In the genomic region with DNA sequence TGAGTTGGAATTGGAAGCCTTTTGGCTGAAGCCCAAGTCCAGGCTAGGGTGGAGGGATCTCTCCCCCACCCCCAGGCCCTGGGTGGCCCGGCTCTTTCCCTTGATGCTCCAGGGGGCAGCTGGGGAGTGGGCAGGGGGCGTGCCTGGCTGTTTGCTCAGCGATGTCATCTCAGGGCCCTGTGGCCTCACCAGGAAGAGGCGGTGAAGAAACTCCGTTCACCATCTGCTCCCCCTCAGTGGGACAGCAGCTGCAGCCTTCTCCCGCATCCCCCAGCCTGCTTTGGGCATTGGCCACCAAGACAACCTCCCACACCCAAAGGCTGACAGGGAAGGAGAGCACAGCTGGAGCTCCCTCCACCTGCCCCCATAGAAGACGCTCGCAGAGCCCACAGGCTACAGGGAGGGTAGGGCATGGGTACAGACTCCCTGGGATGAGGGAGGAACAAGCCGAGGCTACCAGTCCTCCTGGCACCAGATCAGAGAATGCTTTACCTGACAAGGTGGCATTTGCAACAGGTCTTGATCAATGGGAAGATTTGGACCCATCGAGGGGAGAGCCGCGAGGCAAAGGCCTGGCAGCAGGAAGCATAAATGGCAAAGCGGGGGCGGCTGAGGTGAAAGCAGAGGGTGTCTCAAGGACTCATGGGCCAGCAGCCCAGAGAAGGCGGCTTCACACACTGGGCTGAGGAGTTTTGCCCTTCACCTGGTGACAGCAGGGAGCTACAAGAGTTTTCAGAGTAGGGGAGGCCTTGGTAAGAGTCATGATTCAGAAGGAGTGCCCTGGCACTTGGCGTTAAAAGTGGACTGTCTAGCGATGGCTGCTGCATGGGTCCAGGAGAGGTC, we compare ENCODE assay signal across 1 cellular context.
TF ChIP-seq lines count a peak whose summit lies in the region.

No MANE protein-coding gene starts in this region.

TF ChIP-seq in H1, 55 proteins besides CTCF, POLR2A, EP300 and RAD21:
- TF ChIP-seq RNF2 (IDR thresholded peaks at IDR 0.05; ENCODE audit: borderline replicate concordance, low read depth, low read length, missing control alignments, poor library complexity, severe bottlenecking) (no peak), BACH1 (IDR thresholded peaks at IDR 0.05; ENCODE audit: low read length) (no peak), CBX5 (IDR thresholded peaks at IDR 0.05; ENCODE audit: low read depth, low read length) (no peak), JUND (IDR thresholded peaks at IDR 0.05; ENCODE audit: low read length) (no peak), SIRT6 (IDR thresholded peaks at IDR 0.05; ENCODE audit: low read length) (no peak), SIX5 (IDR thresholded peaks at IDR 0.05; ENCODE audit: low read depth, low read length) (no peak), RFX5 (IDR thresholded peaks at IDR 0.05; ENCODE audit: borderline replicate concordance, low read depth, low read length) (no peak), USF2 (IDR thresholded peaks at IDR 0.05; ENCODE audit: low read length) (no peak), KDM1A (IDR thresholded peaks at IDR 0.05; ENCODE audit: borderline replicate concordance, low read length) (no peak), TAF7 (optimal IDR thresholded peaks at IDR 0.05; ENCODE audit: borderline replicate concordance, low read depth, low read length) (no peak), KDM5A (IDR thresholded peaks at IDR 0.05; ENCODE audit: low read length) (no peak), POU5F1 (IDR thresholded peaks at IDR 0.05; ENCODE audit: low read depth, low read length) (no peak), CEBPB (IDR thresholded peaks at IDR 0.05; ENCODE audit: low read depth, low read length) (no peak), YY1 (IDR thresholded peaks at IDR 0.05; ENCODE audit: low read depth, low read length) (no peak), PHF8 (conservative IDR thresholded peaks at IDR 0.05; ENCODE audit: low read depth, low read length) (no peak), NANOG (IDR thresholded peaks at IDR 0.05; ENCODE audit: insufficient read depth, low read depth, low read length, poor library complexity, severe bottlenecking) (no peak), SP4 (IDR thresholded peaks at IDR 0.05; ENCODE audit: low read length) (no peak), SAP30 (IDR thresholded peaks at IDR 0.05; ENCODE audit: insufficient read depth, insufficient replicate concordance, low read length) (no peak), SIN3A (conservative IDR thresholded peaks at IDR 0.05 in 1 of 2, IDR thresholded peaks at IDR 0.05 in 1 of 2; ENCODE audit: low read depth in 1 of 2, low read length in 2 of 2) (no peak)
- TF ChIP-seq, protein P1, sequence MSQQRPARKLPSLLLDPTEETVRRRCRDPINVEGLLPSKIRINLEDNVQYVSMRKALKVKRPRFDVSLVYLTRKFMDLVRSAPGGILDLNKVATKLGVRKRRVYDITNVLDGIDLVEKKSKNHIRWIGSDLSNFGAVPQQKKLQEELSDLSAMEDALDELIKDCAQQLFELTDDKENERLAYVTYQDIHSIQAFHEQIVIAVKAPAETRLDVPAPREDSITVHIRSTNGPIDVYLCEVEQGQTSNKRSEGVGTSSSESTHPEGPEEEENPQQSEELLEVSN (IDR thresholded peaks at IDR 0.05): no peak
